Comparison of ENCODE assay signal across 16 cellular contexts in the genomic region with DNA sequence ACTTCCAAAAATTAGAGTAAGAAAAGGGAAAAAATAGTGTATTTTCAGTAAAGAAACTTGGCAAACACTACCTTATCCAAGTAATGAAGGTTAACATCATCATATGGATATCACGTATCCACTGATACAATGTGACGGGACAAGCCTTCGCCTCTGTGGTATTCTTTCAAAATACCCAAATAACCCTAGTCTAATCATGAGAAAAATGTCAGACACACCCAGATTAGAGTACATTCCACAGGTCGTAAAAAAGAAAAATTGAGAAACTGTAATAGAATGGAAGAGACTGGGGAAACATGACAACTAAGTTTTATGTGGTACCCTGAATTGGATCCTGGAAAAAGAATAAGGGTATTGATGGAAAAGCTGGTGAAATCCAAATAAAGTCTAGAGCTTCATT. TPM values are rescaled to one million over a fixed set of nuclear protein-coding genes. Genes with fewer than 3 reads are reported as not detected.
A peak's percentile ranks its signal among the peaks of the same experiment; 100 is the strongest.
DNase-seq lines count a peak whose midpoint lies in the region; ATAC-seq and TF ChIP-seq lines count a peak whose summit lies in the region.
"Had no signal": no experiment of that assay in that cellular context is flagged by ENCODE, and none has a peak within 500 bp of the region (broad histone marks: within the 10 kb centered on the region; RNA-seq: fewer than 3 reads in every experiment).

No MANE protein-coding gene starts in this region.

- no peak for ATAC-seq in stimulated activated effector memory CD8-positive, alpha-beta T cell treated with anti-CD3 and anti-CD28 coated beads, Interleukin-12 subunit alpha, Interleukin-12 subunit beta, amount 100 ng/mL, for 72 hours
- ATAC-seq in WTC11: no peak

- intact Hi-C loops in activated T-helper 2 cell treated with anti-CD3 and anti-CD28 coated beads, Interferon-gamma antibody, Interleukin-2, Interleukin-4, amounts not matched to agents 10 μg/mL and 5 μg/mL and 100 μg/mL, durations not matched to agents 14 hours and 24 hours and 36 hours (cut with micrococcal nuclease): no loop called here
- intact Hi-C loops in dorsolateral prefrontal cortex (cut with DNase I): no loop called here

- CTCF ChIA-PET in RWPE1 (lab: Yijun Ruan, JAX): no interaction called here
- CTCF ChIA-PET in WTC11 (lab: Charles Lee): no interaction called here

- H3K36me3 Mint-ChIP-seq in stimulated activated effector memory CD8-positive, alpha-beta T cell treated with anti-CD3 and anti-CD28 coated beads, Interleukin-12 subunit alpha, Interleukin-12 subunit beta, amount 100 ng/mL, for 72 hours: peaks cover 8% of the 10 kb centered on the region
- no peaks in the 10 kb centered on the region for H3K36me3 Mint-ChIP-seq in WTC11
- peaks cover 25% of the 10 kb centered on the region for H3K36me3 Mint-ChIP-seq in activated T-helper 2 cell treated with anti-CD3 and anti-CD28 coated beads, Interferon-gamma antibody, Interleukin-2, Interleukin-4, amounts not matched to agents 10 μg/mL and 5 μg/mL and 100 μg/mL, durations not matched to agents 14 hours and 24 hours and 36 hours (ENCODE audit: low read depth)

- H3K27ac Mint-ChIP-seq in stimulated activated effector memory CD8-positive, alpha-beta T cell treated with anti-CD3 and anti-CD28 coated beads, Interleukin-12 subunit alpha, Interleukin-12 subunit beta, amount 100 ng/mL, for 72 hours: no peak overlapping the region
- H3K27ac Mint-ChIP-seq in WTC11: no peak overlapping the region
- H3K27ac Mint-ChIP-seq in activated T-helper 2 cell treated with anti-CD3 and anti-CD28 coated beads, Interferon-gamma antibody, Interleukin-2, Interleukin-4, amounts not matched to agents 10 μg/mL and 5 μg/mL and 100 μg/mL, durations not matched to agents 14 hours and 24 hours and 36 hours: no peak overlapping the region
- H3K27ac Mint-ChIP-seq: B cell; CD4-positive, alpha-beta T cell had no signal

- H3K27ac ChIP-seq in RWPE1: no peak overlapping the region
- H3K27ac ChIP-seq in dorsolateral prefrontal cortex: no peak overlapping the region
- H3K27ac ChIP-seq: HL-60 had no signal

- POLR2A ChIA-PET in RWPE1 (lab: Yijun Ruan, JAX; ENCODE audit: low non-redundant PET): no interaction called here
- POLR2A ChIA-PET in WTC11 (lab: Charles Lee): no interaction called here

- DNase-seq in GM03348 (ENCODE audit: low spot score) (peak; percentile 18), RWPE1 (ENCODE audit: low spot score) (peak; percentile 24), fibroblast of villous mesenchyme (ENCODE audit: low read depth) (peak; percentile 37), retinal pigment epithelial cell (ENCODE audit: low read depth) (peak; percentile 67), WTC11 (ENCODE audit: low spot score) (no peak), dorsolateral prefrontal cortex (no peak)
- DNase-seq in stimulated activated effector memory CD8-positive, alpha-beta T cell treated with anti-CD3 and anti-CD28 coated beads, Interleukin-12 subunit alpha, Interleukin-12 subunit beta, amount 100 ng/mL, for 72 hours (ENCODE audit: low spot score in 2 of 2): no peak
- no peak for DNase-seq in activated T-helper 2 cell treated with anti-CD3 and anti-CD28 coated beads, Interferon-gamma antibody, Interleukin-2, Interleukin-4, amounts not matched to agents 10 μg/mL and 5 μg/mL and 100 μg/mL, durations not matched to agents 14 hours and 24 hours and 36 hours (ENCODE audit: low spot score)
- DNase-seq: C1 segment of cervical spinal cord; CD4-positive, alpha-beta T cell; DMS153; DND-41; GDM1 had no signal

- H3K27me3 Mint-ChIP-seq in WTC11 (ENCODE audit: low read depth): no peaks in the 10 kb centered on the region
- no peaks in the 10 kb centered on the region for H3K27me3 Mint-ChIP-seq in activated T-helper 2 cell treated with anti-CD3 and anti-CD28 coated beads, Interferon-gamma antibody, Interleukin-2, Interleukin-4, amounts not matched to agents 10 μg/mL and 5 μg/mL and 100 μg/mL, durations not matched to agents 14 hours and 24 hours and 36 hours (ENCODE audit: low read depth)
- H3K27me3 Mint-ChIP-seq: B cell; CD4-positive, alpha-beta T cell had no signal

- no peaks in the 10 kb centered on the region for H3K4me1 Mint-ChIP-seq in stimulated activated effector memory CD8-positive, alpha-beta T cell treated with anti-CD3 and anti-CD28 coated beads, Interleukin-12 subunit alpha, Interleukin-12 subunit beta, amount 100 ng/mL, for 72 hours
- no peaks in the 10 kb centered on the region for H3K4me1 Mint-ChIP-seq in WTC11
- H3K4me1 Mint-ChIP-seq in activated T-helper 2 cell treated with anti-CD3 and anti-CD28 coated beads, Interferon-gamma antibody, Interleukin-2, Interleukin-4, amounts not matched to agents 10 μg/mL and 5 μg/mL and 100 μg/mL, durations not matched to agents 14 hours and 24 hours and 36 hours (ENCODE audit: low read depth): peaks cover 1% of the 10 kb centered on the region
- H3K4me1 Mint-ChIP-seq: B cell had no signal

- H3K27me3 ChIP-seq in dorsolateral prefrontal cortex: no peaks in the 10 kb centered on the region

- TF ChIP-seq CTCF in RWPE1 (conservative IDR thresholded peaks at IDR 0.05; ENCODE audit: low read depth) (no peak), fibroblast of villous mesenchyme (IDR thresholded peaks at IDR 0.05; ENCODE audit: insufficient read depth, low read depth, low read length) (no peak), retinal pigment epithelial cell (conservative IDR thresholded peaks at IDR 0.05; ENCODE audit: low read depth, low read length) (no peak), WTC11 (IDR thresholded peaks at IDR 0.05) (no peak), dorsolateral prefrontal cortex (IDR thresholded peaks at IDR 0.05 in 54 of 56, conservative IDR thresholded peaks at IDR 0.05 in 2 of 56; ENCODE audit: low read depth in 1 of 56, partially characterized antibody in 56 of 56) (no peak)

- H3K4me3 ChIP-seq in fibroblast of villous mesenchyme (ENCODE audit: low read depth, low read length) (no peak overlapping the region), retinal pigment epithelial cell (ENCODE audit: low read length) (no peak overlapping the region), dorsolateral prefrontal cortex (no peak overlapping the region)
- H3K4me3 ChIP-seq: HAP-1 had no signal

- no peaks in the 10 kb centered on the region for H3K9me3 Mint-ChIP-seq in stimulated activated effector memory CD8-positive, alpha-beta T cell treated with anti-CD3 and anti-CD28 coated beads, Interleukin-12 subunit alpha, Interleukin-12 subunit beta, amount 100 ng/mL, for 72 hours
- H3K9me3 Mint-ChIP-seq in WTC11: no peaks in the 10 kb centered on the region
- no peaks in the 10 kb centered on the region for H3K9me3 Mint-ChIP-seq in activated T-helper 2 cell treated with anti-CD3 and anti-CD28 coated beads, Interferon-gamma antibody, Interleukin-2, Interleukin-4, amounts not matched to agents 10 μg/mL and 5 μg/mL and 100 μg/mL, durations not matched to agents 14 hours and 24 hours and 36 hours
- H3K9me3 Mint-ChIP-seq: CD4-positive, alpha-beta T cell had no signal

- H3K4me3 Mint-ChIP-seq in stimulated activated effector memory CD8-positive, alpha-beta T cell treated with anti-CD3 and anti-CD28 coated beads, Interleukin-12 subunit alpha, Interleukin-12 subunit beta, amount 100 ng/mL, for 72 hours: no peak overlapping the region
- H3K4me3 Mint-ChIP-seq in WTC11: no peak overlapping the region
- H3K4me3 Mint-ChIP-seq in activated T-helper 2 cell treated with anti-CD3 and anti-CD28 coated beads, Interferon-gamma antibody, Interleukin-2, Interleukin-4, amounts not matched to agents 10 μg/mL and 5 μg/mL and 100 μg/mL, durations not matched to agents 14 hours and 24 hours and 36 hours (ENCODE audit: low read depth): no peak overlapping the region
- H3K4me3 Mint-ChIP-seq: B cell; CD4-positive, alpha-beta T cell had no signal

TF ChIP-seq in WTC11, 78 proteins besides CTCF, POLR2A, EP300 and RAD21 (continues in another document):
- TF ChIP-seq, protein P1, sequence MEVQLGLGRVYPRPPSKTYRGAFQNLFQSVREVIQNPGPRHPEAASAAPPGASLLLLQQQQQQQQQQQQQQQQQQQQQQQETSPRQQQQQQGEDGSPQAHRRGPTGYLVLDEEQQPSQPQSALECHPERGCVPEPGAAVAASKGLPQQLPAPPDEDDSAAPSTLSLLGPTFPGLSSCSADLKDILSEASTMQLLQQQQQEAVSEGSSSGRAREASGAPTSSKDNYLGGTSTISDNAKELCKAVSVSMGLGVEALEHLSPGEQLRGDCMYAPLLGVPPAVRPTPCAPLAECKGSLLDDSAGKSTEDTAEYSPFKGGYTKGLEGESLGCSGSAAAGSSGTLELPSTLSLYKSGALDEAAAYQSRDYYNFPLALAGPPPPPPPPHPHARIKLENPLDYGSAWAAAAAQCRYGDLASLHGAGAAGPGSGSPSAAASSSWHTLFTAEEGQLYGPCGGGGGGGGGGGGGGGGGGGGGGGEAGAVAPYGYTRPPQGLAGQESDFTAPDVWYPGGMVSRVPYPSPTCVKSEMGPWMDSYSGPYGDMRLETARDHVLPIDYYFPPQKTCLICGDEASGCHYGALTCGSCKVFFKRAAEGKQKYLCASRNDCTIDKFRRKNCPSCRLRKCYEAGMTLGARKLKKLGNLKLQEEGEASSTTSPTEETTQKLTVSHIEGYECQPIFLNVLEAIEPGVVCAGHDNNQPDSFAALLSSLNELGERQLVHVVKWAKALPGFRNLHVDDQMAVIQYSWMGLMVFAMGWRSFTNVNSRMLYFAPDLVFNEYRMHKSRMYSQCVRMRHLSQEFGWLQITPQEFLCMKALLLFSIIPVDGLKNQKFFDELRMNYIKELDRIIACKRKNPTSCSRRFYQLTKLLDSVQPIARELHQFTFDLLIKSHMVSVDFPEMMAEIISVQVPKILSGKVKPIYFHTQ (CRISPR knock-in tag; IDR thresholded peaks at IDR 0.05): no peak
- TF ChIP-seq, protein P2, sequence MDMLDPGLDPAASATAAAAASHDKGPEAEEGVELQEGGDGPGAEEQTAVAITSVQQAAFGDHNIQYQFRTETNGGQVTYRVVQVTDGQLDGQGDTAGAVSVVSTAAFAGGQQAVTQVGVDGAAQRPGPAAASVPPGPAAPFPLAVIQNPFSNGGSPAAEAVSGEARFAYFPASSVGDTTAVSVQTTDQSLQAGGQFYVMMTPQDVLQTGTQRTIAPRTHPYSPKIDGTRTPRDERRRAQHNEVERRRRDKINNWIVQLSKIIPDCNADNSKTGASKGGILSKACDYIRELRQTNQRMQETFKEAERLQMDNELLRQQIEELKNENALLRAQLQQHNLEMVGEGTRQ (CRISPR knock-in tag; IDR thresholded peaks at IDR 0.05): no peak

RNA-seq across cellular contexts. Expression of a gene that starts 48.9 kb away (rescaled TPM):
- total RNA-seq in fibroblast of villous mesenchyme (33.2 and 37.1 TPM in 2 replicates), WTC11 (2021) (36.4 to 42.8 TPM (median 42.6 TPM) in 3 replicates), dorsolateral prefrontal cortex (10 to 100 TPM in 119 of 120 experiments, 1 to 10 TPM in 1; 9.8 to 23.2 (median 15.9) TPM)
- total RNA-seq in activated T-helper 2 cell treated with anti-CD3 and anti-CD28 coated beads, Interferon-gamma antibody, Interleukin-2, Interleukin-4, amounts not matched to agents 10 μg/mL and 5 μg/mL and 100 μg/mL, durations not matched to agents 14 hours and 24 hours and 36 hours: 34.1 and 37.7 TPM in 2 replicates

Comparison
In these comparisons a context has a peak if more than half of its experiments do, and no peak if none do; other contexts are left out.
1. DNase-seq: peak in GM03348 (single experiment), RWPE1 (single experiment), fibroblast of villous mesenchyme (single experiment) and retinal pigment epithelial cell (single experiment); none in stimulated activated effector memory CD8-positive, alpha-beta T cell treated with anti-CD3 and anti-CD28 coated beads, Interleukin-12 subunit alpha, Interleukin-12 subunit beta, amount 100 ng/mL, for 72 hours (0 of 2), WTC11 (single experiment), activated T-helper 2 cell treated with anti-CD3 and anti-CD28 coated beads, Interferon-gamma antibody, Interleukin-2, Interleukin-4, amounts not matched to agents 10 μg/mL and 5 μg/mL and 100 μg/mL, durations not matched to agents 14 hours and 24 hours and 36 hours (single experiment) and dorsolateral prefrontal cortex (0 of 10).